Comparison of ENCODE assay signal across 17 cellular contexts in the genomic region with DNA sequence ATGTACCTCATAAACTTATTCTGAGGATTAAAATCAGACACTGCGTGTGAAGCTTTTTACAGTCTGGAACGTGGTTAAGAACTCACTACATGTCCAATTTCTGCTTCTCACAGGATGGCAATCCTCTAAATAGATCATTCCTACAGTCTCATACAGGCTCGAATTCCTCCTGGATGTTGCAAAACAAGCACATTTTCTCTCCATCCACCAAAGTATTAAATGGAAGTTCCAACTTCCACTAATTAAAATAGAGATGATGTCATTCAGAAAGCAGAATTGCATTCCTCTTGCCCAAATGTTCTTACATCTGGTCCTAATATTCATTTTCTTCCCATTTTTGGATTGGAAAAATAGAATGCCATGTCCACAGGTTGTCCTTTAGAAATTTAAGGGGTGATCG.
DNase-seq lines count a peak whose midpoint lies in the region; ATAC-seq and TF ChIP-seq lines count a peak whose summit lies in the region.
"Had no signal": no experiment of that assay in that cellular context is flagged by ENCODE, and none has a peak within 500 bp of the region (broad histone marks: within the 10 kb centered on the region; RNA-seq: fewer than 3 reads in every experiment).

No MANE protein-coding gene starts in this region.

- H3K23ac ChIP-seq in mesendoderm (ENCODE audit: low read length) = no peak overlapping the region

- H2BK15ac ChIP-seq in mesendoderm (replicated peaks; ENCODE audit: low read depth) = no peak overlapping the region

- in situ Hi-C loops in GM23248 (cut with MboI) = no loop called here

- peak; percentile 70 for ATAC-seq in left ventricle myocardium superior
- no peak for ATAC-seq in HG02623 (IDR thresholded peaks at IDR 0.05; ENCODE audit: unreplicated experiment)
- ATAC-seq: psoas muscle, SK-N-SH treated with all-trans-retinoic acid at 6 μM for 48 hours had no signal

- H2AFZ ChIP-seq in GM23248 = peak overlapping the region; percentile 50

- no peaks in the 10 kb centered on the region for H4K20me1 ChIP-seq in GM23248 (ENCODE audit: insufficient read depth)

- H3K4ac ChIP-seq in mesendoderm (ENCODE audit: low read depth, low read length) = no peak overlapping the region

- 4 to 9% methylated on average over 4 of the region's 4 CpGs for WGBS in GM23248 (ENCODE audit: low coverage in 1 of 2, low lambda C conversion rate in 2 of 2, missing lambda C conversion rate in 2 of 2), 2 experiments
- WGBS in thyroid gland, 2 donors = 76 to 84% methylated on average over 4 of the region's 4 CpGs
- no CpG with 5 or more reads among the region's 4 CpGs for WGBS in mesendoderm (ENCODE audit: extremely low coverage, insufficient coverage, low lambda C conversion rate)

- H3K27me3 ChIP-seq in GM23248 (replicated peaks; ENCODE audit: insufficient read depth) (no peaks in the 10 kb centered on the region), thyroid gland (no peaks in the 10 kb centered on the region), mesendoderm (ENCODE audit: insufficient read depth, low read length, poor library complexity) (no peaks in the 10 kb centered on the region)

- peaks cover 17% of the 10 kb centered on the region for H3F3A ChIP-seq in GM23248 (ENCODE audit: insufficient read depth)

- no peaks in the 10 kb centered on the region for H3K9me2 ChIP-seq in GM23248 (ENCODE audit: insufficient read depth)

- no peak overlapping the region for H2AK5ac ChIP-seq in mesendoderm (ENCODE audit: low read length)

- peak overlapping the region; percentile 32; the same call in 1 of the 2 replicates for H3K9ac ChIP-seq in GM23248
- no peak overlapping the region for H3K9ac ChIP-seq in mesendoderm (ENCODE audit: low read length)

- no peaks in the 10 kb centered on the region for H3K79me2 ChIP-seq in GM23248 (ENCODE audit: insufficient read depth)
- no peaks in the 10 kb centered on the region for H3K79me2 ChIP-seq in mesendoderm (ENCODE audit: control insufficient read depth, insufficient read depth, low read length)

- intact Hi-C loops in left ventricle myocardium superior (cut with micrococcal nuclease) = no loop called here
- intact Hi-C loops in thyroid gland (cut with DNase I) = no loop called here

- H3K56ac ChIP-seq in mesendoderm (ENCODE audit: low read length) = no peak overlapping the region

- H2BK5ac ChIP-seq in mesendoderm (ENCODE audit: low read length) = no peak overlapping the region

- H3K79me1 ChIP-seq in mesendoderm (ENCODE audit: low read length) = no peaks in the 10 kb centered on the region

- H3K27ac ChIP-seq in GM23248 = peak overlapping the region; percentile 62
- peak overlapping the region in 2 of 3 donors; percentile 86 to 90 for H3K27ac ChIP-seq in thyroid gland
- no peak overlapping the region for H3K27ac ChIP-seq in mesendoderm (ENCODE audit: low read depth, low read length)
- H3K27ac ChIP-seq: VCaP had no signal

- no peaks in the 10 kb centered on the region for H3K9me3 ChIP-seq in GM23248 (ENCODE audit: low read depth)
- no peaks in the 10 kb centered on the region for H3K9me3 ChIP-seq in thyroid gland
- H3K9me3 ChIP-seq: psoas muscle had no signal

- peak; percentile 71 for DNase-seq in GM23248
- DNase-seq in cardiac fibroblast (ENCODE audit: low read depth in 2 of 2) = peak; percentile 18 to 49
- no peak for DNase-seq in left ventricle myocardium superior
- DNase-seq in thyroid gland = no peak
- no peak for DNase-seq in mesendoderm
- DNase-seq in NCI-H526 (lab: John Stamatoyannopoulos, UW) = no peak
- DNase-seq: activated CD8-positive, alpha-beta memory T cell treated with anti-CD3 and anti-CD28 coated beads, Interleukin-2, amount 50 U/mL, for 4 hours; activated naive CD8-positive, alpha-beta T cell treated with anti-CD3 and anti-CD28 coated beads for 36 hours; cortex of kidney; foreskin melanocyte; GF-D8; NCI-H345; psoas muscle; stimulated activated CD4-positive, alpha-beta T cell treated with anti-CD3 and anti-CD28 coated beads, Interleukin-2, amount 100 ng/mL, for 24 hours had no signal

- no peak overlapping the region for H4K5ac ChIP-seq in mesendoderm (ENCODE audit: low read length)

- TF ChIP-seq CTCF in cardiac fibroblast (IDR thresholded peaks at IDR 0.05; ENCODE audit: low read depth, low read length) (no peak), thyroid gland (IDR thresholded peaks at IDR 0.05) (no peak)

- H2BK120ac ChIP-seq in mesendoderm (ENCODE audit: low read depth, low read length) = no peak overlapping the region

- no peaks in the 10 kb centered on the region for H3K36me3 ChIP-seq in GM23248 (ENCODE audit: low read depth)
- no peaks in the 10 kb centered on the region for H3K36me3 ChIP-seq in thyroid gland
- no peaks in the 10 kb centered on the region for H3K36me3 ChIP-seq in mesendoderm (ENCODE audit: control insufficient read depth, insufficient read depth, low read length)

- H4K8ac ChIP-seq in mesendoderm (ENCODE audit: low read depth, low read length) = no peak overlapping the region

- H3K4me2 ChIP-seq in GM23248 (ENCODE audit: unreplicated experiment) = peak overlapping the region; percentile 39
- no peak overlapping the region for H3K4me2 ChIP-seq in mesendoderm (ENCODE audit: low read length)

- no peak for TF ChIP-seq POLR2A in thyroid gland (IDR thresholded peaks at IDR 0.05)

- peaks cover 27% of the 10 kb centered on the region for H3K4me1 ChIP-seq in GM23248 (ENCODE audit: insufficient read depth)
- peaks cover 20 to 52% of the 10 kb centered on the region in 2 donors for H3K4me1 ChIP-seq in thyroid gland
- H3K4me1 ChIP-seq in mesendoderm (ENCODE audit: control insufficient read depth, low read depth, low read length) = no peaks in the 10 kb centered on the region
- H3K4me1 ChIP-seq: psoas muscle had no signal

- H3K18ac ChIP-seq in mesendoderm (ENCODE audit: low read length) = no peak overlapping the region

- H3K4me3 ChIP-seq in GM23248 = peak overlapping the region; percentile 19
- H3K4me3 ChIP-seq in cardiac fibroblast (replicated peaks in 1 of 2; ENCODE audit: low read depth in 2 of 2, low read length in 2 of 2) = no peak overlapping the region
- H3K4me3 ChIP-seq in thyroid gland (replicated peaks in 1 of 3) = no peak overlapping the region
- no peak overlapping the region for H3K4me3 ChIP-seq in mesendoderm (ENCODE audit: low read length)
- H3K4me3 ChIP-seq: psoas muscle had no signal

Comparison
In these comparisons a context has a peak if more than half of its experiments do, and no peak if none do; other contexts are left out.
1. DNase-seq: peak in GM23248 (single experiment) and cardiac fibroblast (2 of 2); none in left ventricle myocardium superior (single experiment), thyroid gland (0 of 2), mesendoderm (single experiment) and NCI-H526 (0 of 2).